1 cellular context compared by ENCODE assay signal in genomic region chr6:122809671-122810070, GRCh38.
TF ChIP-seq lines count a peak whose summit lies in the region.

No MANE protein-coding gene starts in this region.

TF ChIP-seq in IMR-90, 13 proteins besides CTCF, POLR2A, EP300 and RAD21:
- no peak for TF ChIP-seq CEBPB (IDR thresholded peaks at IDR 0.05; ENCODE audit: low read depth, low read length)
- no peak for TF ChIP-seq MXI1 (IDR thresholded peaks at IDR 0.05; ENCODE audit: borderline replicate concordance, low read depth, low read length)
